In genomic region chr16:19389246-19389645, GRCh38 we compare ENCODE assay signal across 9 cellular contexts. TPM values are rescaled to one million over a fixed set of nuclear protein-coding genes. Genes with fewer than 3 reads are reported as not detected.
DNase-seq lines count a peak whose midpoint lies in the region; ATAC-seq, FAIRE-seq and TF ChIP-seq lines count a peak whose summit lies in the region.
"Had no signal": no experiment of that assay in that cellular context is flagged by ENCODE, and none has a peak within 500 bp of the region (broad histone marks: within the 10 kb centered on the region; RNA-seq: fewer than 3 reads in every experiment).

No MANE protein-coding gene starts in this region.

- TF ChIP-seq RAD21 in A549 (conservative IDR thresholded peaks at IDR 0.05 in 1 of 2, IDR thresholded peaks at IDR 0.05 in 1 of 2) = peak; percentile 81 to 83

- no peak for FAIRE-seq in A549 (lab: Jason Lieb, UNC)
- FAIRE-seq: colon had no signal

- POLR2A ChIA-PET in A549 (lab: Yijun Ruan, JAX) = interaction anchor here (1.4 kb wide), 1 partner anchor 113 kb away, joined by 3 read pairs; no protein-coding TSS in a partner anchor

- TF ChIP-seq POLR2A in A549 (IDR thresholded peaks at IDR 0.05; ENCODE audit: low read length) = no peak

- intact Hi-C loops in left ventricle myocardium superior (cut with micrococcal nuclease) = no loop called here

- CTCF ChIA-PET in A549 (lab: Yijun Ruan, JAX) = interaction anchor here (0.6 to 3.8 kb wide), 25 partner anchors 10 to 303 kb away, joined by 3 to 69 read pairs (median 4); no protein-coding TSS in a partner anchor

- H3K9me3 ChIP-seq in A549 = 0 out of 3 replicates have a peak, but pooled peaks cover 3% of the 10 kb centered on the region

- H3K4me2 ChIP-seq in A549 = no peak overlapping the region

- H3K4me3 ChIP-seq in A549 = no peak overlapping the region

- in situ Hi-C loops in GM13976 (cut with MboI; ENCODE audit: low sequenced_read_pairs, unreplicated experiment) = loop anchor here (10.0 kb wide), 1 partner anchor 116 kb away; no protein-coding TSS in a partner anchor

- peak overlapping the region in 1 of 2 experiments; percentile 18; a peak in 1 of 6 replicates for H3K27ac ChIP-seq in A549

- H3K4me1 ChIP-seq in A549 = peaks cover 25% of the 10 kb centered on the region

- 16% methylated on average over 5 of the region's 5 CpGs for WGBS in A549 (ENCODE audit: missing lambda C conversion rate)

- peak; percentile 82 to 86 for ATAC-seq in A549
- no peak for ATAC-seq in left ventricle myocardium superior
- no peak for ATAC-seq in HG03571 (IDR thresholded peaks at IDR 0.05; ENCODE audit: unreplicated experiment)
- no peak for ATAC-seq in HG03039 (IDR thresholded peaks at IDR 0.05; ENCODE audit: unreplicated experiment)

- TF ChIP-seq CTCF in A549 (IDR thresholded peaks at IDR 0.05) (peak; percentile 82), GM13976 (IDR thresholded peaks at IDR 0.05; ENCODE audit: borderline replicate concordance, control extremely low read depth, extremely low read depth, insufficient read depth, missing control alignments) (peak; percentile 66)

- TF ChIP-seq EP300 in A549 (IDR thresholded peaks at IDR 0.05) = no peak

- DNase-seq in A549 (ENCODE audit: low read depth in 1 of 2, low spot score in 1 of 2) = peak; percentile 43 to 68
- DNase-seq in GM13976 (ENCODE audit: low spot score) = peak; percentile 55
- DNase-seq in NCI-H748 (lab: John Stamatoyannopoulos, UW; ENCODE audit: unreplicated experiment) = peak; percentile 87
- DNase-seq in activated T-cell treated with anti-CD3 and anti-CD28 coated beads, Interleukin-2, amount 50 U/mL, for 1 hour = peak; percentile 18
- DNase-seq in left ventricle myocardium superior = peak; percentile 37
- peak; percentile 15 to 21 for DNase-seq in stimulated activated CD4-positive, alpha-beta T cell treated with anti-CD3 and anti-CD28 coated beads, Interleukin-4, amount 100 ng/mL, for 4 hours

TF ChIP-seq in A549, 52 proteins besides CTCF, POLR2A, EP300 and RAD21:
- TF ChIP-seq JUN (IDR thresholded peaks at IDR 0.05) (no peak), SMC3 (IDR thresholded peaks at IDR 0.05) (peak; percentile 91), HMGXB4 (CRISPR knock-in tag; IDR thresholded peaks at IDR 0.05; ENCODE audit: borderline replicate concordance) (no peak), RCOR1 (IDR thresholded peaks at IDR 0.05; ENCODE audit: low read depth, low read length) (no peak), SREBF2 (IDR thresholded peaks at IDR 0.05) (no peak), KDM5A (IDR thresholded peaks at IDR 0.05) (no peak)

RNA-seq across cellular contexts. Expression of gene TMC5, which starts 28.4 kb away (rescaled TPM):
- 14.8 and 17.1 TPM in 2 replicates for polyA plus RNA-seq in A549 (2011; rRNA removed)
- 3.9 and 5.5 TPM in 2 replicates for polyA plus RNA-seq in A549 (2012; cell fraction: cytosol; rRNA removed)
- 2.9 and 4.4 TPM in 2 replicates for polyA plus RNA-seq in A549 (2012; cell fraction: nucleus; rRNA removed)
- 8.3 to 11.1 TPM (median 9.5 TPM) in 3 replicates for polyA plus RNA-seq in A549 (2017; fragmentation: RNase III; extraction: RNeasy Plus Mini Kit Qiagen cat#74134 plus additional on column Dnase treatment)
- polyA minus RNA-seq in A549 (2011; rRNA and poly(A)+ RNA removed) = 19.3 and 20.3 TPM in 2 replicates
- not detected for total RNA-seq in left ventricle myocardium superior

Comparison
In these comparisons a context has a peak if more than half of its experiments do, and no peak if none do; other contexts are left out.
1. ATAC-seq: peak in A549 (2 of 2); none in left ventricle myocardium superior (single experiment), HG03571 (single experiment) and HG03039 (single experiment).
2. DNase-seq: peak in every context shown above with its lines; median percentile 87 in NCI-H748; 56 in A549; 55 in GM13976; 37 in left ventricle myocardium superior; 18 in activated T-cell treated with anti-CD3 and anti-CD28 coated beads, Interleukin-2, amount 50 U/mL, for 1 hour; 18 in stimulated activated CD4-positive, alpha-beta T cell treated with anti-CD3 and anti-CD28 coated beads, Interleukin-4, amount 100 ng/mL, for 4 hours.